1 cellular context compared by ENCODE assay signal in the genomic region with DNA sequence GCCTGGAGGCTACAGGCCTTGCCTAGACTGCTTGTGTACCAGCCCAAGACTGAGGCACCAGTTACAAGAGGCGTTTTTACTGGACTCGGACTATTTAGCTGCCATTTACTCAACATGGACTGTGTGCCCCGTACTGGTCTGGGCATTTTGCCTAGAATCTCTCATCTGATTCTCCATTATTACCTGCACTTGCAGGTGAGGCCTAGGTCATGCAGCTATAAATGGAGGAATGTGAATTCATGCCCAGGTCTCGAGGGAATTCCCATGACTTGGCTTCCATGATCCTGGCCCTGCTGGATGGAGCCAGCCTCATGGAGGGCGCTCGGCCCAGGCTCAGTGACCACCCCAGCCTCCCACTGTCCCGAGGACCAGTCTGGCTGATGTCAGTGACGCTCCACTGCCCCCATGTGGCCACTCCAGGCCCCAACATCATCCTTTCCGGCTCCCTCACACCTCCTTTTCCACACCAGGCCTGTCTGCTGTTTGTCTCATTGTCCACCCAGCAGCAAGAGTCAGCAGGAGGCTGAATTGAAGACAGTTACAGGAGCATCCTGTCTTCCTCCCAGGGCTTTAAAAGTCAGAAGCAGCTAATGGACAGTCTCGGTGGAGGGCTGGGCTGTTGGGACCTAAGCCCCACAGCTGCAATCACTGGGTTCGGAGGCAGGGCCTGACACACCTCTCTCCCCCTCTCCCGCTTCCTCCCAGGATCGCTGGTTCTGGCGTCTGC.
TF ChIP-seq lines count a peak whose summit lies in the region.

No MANE protein-coding gene starts in this region.

TF ChIP-seq in HepG2, 621 proteins besides CTCF, POLR2A, EP300 and RAD21 (continued from another document and continues in another):
- TF ChIP-seq, protein P1, sequence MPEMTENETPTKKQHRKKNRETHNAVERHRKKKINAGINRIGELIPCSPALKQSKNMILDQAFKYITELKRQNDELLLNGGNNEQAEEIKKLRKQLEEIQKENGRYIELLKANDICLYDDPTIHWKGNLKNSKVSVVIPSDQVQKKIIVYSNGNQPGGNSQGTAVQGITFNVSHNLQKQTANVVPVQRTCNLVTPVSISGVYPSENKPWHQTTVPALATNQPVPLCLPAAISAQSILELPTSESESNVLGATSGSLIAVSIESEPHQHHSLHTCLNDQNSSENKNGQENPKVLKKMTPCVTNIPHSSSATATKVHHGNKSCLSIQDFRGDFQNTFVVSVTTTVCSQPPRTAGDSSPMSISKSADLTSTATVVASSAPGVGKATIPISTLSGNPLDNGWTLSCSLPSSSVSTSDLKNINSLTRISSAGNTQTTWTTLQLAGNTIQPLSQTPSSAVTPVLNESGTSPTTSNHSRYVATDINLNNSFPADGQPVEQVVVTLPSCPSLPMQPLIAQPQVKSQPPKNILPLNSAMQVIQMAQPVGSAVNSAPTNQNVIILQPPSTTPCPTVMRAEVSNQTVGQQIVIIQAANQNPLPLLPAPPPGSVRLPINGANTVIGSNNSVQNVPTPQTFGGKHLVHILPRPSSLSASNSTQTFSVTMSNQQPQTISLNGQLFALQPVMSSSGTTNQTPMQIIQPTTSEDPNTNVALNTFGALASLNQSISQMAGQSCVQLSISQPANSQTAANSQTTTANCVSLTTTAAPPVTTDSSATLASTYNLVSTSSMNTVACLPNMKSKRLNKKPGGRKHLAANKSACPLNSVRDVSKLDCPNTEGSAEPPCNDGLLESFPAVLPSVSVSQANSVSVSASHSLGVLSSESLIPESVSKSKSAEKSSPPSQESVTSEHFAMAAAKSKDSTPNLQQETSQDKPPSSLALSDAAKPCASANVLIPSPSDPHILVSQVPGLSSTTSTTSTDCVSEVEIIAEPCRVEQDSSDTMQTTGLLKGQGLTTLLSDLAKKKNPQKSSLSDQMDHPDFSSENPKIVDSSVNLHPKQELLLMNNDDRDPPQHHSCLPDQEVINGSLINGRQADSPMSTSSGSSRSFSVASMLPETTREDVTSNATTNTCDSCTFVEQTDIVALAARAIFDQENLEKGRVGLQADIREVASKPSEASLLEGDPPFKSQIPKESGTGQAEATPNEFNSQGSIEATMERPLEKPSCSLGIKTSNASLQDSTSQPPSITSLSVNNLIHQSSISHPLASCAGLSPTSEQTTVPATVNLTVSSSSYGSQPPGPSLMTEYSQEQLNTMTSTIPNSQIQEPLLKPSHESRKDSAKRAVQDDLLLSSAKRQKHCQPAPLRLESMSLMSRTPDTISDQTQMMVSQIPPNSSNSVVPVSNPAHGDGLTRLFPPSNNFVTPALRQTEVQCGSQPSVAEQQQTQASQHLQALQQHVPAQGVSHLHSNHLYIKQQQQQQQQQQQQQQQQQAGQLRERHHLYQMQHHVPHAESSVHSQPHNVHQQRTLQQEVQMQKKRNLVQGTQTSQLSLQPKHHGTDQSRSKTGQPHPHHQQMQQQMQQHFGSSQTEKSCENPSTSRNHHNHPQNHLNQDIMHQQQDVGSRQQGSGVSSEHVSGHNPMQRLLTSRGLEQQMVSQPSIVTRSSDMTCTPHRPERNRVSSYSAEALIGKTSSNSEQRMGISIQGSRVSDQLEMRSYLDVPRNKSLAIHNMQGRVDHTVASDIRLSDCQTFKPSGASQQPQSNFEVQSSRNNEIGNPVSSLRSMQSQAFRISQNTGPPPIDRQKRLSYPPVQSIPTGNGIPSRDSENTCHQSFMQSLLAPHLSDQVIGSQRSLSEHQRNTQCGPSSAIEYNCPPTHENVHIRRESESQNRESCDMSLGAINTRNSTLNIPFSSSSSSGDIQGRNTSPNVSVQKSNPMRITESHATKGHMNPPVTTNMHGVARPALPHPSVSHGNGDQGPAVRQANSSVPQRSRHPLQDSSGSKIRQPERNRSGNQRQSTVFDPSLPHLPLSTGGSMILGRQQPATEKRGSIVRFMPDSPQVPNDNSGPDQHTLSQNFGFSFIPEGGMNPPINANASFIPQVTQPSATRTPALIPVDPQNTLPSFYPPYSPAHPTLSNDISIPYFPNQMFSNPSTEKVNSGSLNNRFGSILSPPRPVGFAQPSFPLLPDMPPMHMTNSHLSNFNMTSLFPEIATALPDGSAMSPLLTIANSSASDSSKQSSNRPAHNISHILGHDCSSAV (CRISPR knock-in tag; IDR thresholded peaks at IDR 0.05; ENCODE audit: borderline replicate concordance) = 0 out of 2 replicates have a peak, but pooled peaks have one; percentile 60
- TF ChIP-seq ZFP37 (CRISPR knock-in tag; IDR thresholded peaks at IDR 0.05; ENCODE audit: borderline replicate concordance) (0 out of 2 replicates have a peak, but pooled peaks have one; percentile 23), ZFP90 (CRISPR knock-in tag; IDR thresholded peaks at IDR 0.05; ENCODE audit: borderline replicate concordance) (0 out of 2 replicates have a peak, but pooled peaks have one; percentile 56), NRL (CRISPR knock-in tag; IDR thresholded peaks at IDR 0.05; ENCODE audit: borderline replicate concordance) (no peak), MED8 (CRISPR knock-in tag; IDR thresholded peaks at IDR 0.05; ENCODE audit: insufficient replicate concordance) (no peak), DPF2 (CRISPR knock-in tag; IDR thresholded peaks at IDR 0.05; ENCODE audit: borderline replicate concordance, low read depth) (no peak), FOXM1 (CRISPR knock-in tag; IDR thresholded peaks at IDR 0.05) (no peak), ELF1 (CRISPR knock-in tag; IDR thresholded peaks at IDR 0.05) (0 out of 2 replicates have a peak, but pooled peaks have one; percentile 26), ZNF788 (CRISPR knock-in tag; IDR thresholded peaks at IDR 0.05; ENCODE audit: borderline replicate concordance) (peak; percentile 56; the same call in 1 of the 2 replicates), ZNF431 (CRISPR knock-in tag; IDR thresholded peaks at IDR 0.05; ENCODE audit: borderline replicate concordance, low read depth) (no peak), PAWR (CRISPR knock-in tag; IDR thresholded peaks at IDR 0.05; ENCODE audit: borderline replicate concordance) (no peak), ZNF614 (CRISPR knock-in tag; IDR thresholded peaks at IDR 0.05; ENCODE audit: borderline replicate concordance) (0 out of 2 replicates have a peak, but pooled peaks have one; percentile 33), SALL2 (CRISPR knock-in tag; IDR thresholded peaks at IDR 0.05) (peak; percentile 75; the same call in 1 of the 2 replicates), TMF1 (CRISPR knock-in tag; IDR thresholded peaks at IDR 0.05; ENCODE audit: low read depth) (no peak), ZMYM3 (CRISPR knock-in tag; IDR thresholded peaks at IDR 0.05) (0 out of 2 replicates have a peak, but pooled peaks have one; percentile 4), MIXL1 (CRISPR knock-in tag; IDR thresholded peaks at IDR 0.05) (peak; percentile 74), TGIF2 (CRISPR knock-in tag; IDR thresholded peaks at IDR 0.05) (0 out of 2 replicates have a peak, but pooled peaks have one; percentile 9), GTF3A (CRISPR knock-in tag; conservative IDR thresholded peaks at IDR 0.05) (no peak), NCOA1 (CRISPR knock-in tag; IDR thresholded peaks at IDR 0.05) (no peak), TEAD3 (CRISPR knock-in tag; optimal IDR thresholded peaks at IDR 0.05; ENCODE audit: borderline replicate concordance) (peak; percentile 83), BORCS8-MEF2B (CRISPR knock-in tag; IDR thresholded peaks at IDR 0.05) (peak; percentile 69; the same call in 1 of the 2 replicates), ZNF460 (CRISPR knock-in tag; IDR thresholded peaks at IDR 0.05; ENCODE audit: borderline replicate concordance) (no peak), ZNF383 (CRISPR knock-in tag; IDR thresholded peaks at IDR 0.05; ENCODE audit: borderline replicate concordance) (peak; percentile 61; the same call in 1 of the 2 replicates), HNF4A (CRISPR knock-in tag; IDR thresholded peaks at IDR 0.05) (peak; percentile 68), FOSL2 (CRISPR knock-in tag; IDR thresholded peaks at IDR 0.05) (peak; percentile 44; the same call in 1 of the 2 replicates), CHD2 (IDR thresholded peaks at IDR 0.05; ENCODE audit: low read depth, low read length) (0 out of 2 replicates have a peak, but pooled peaks have one; percentile 26), CAMTA2 (CRISPR knock-in tag; IDR thresholded peaks at IDR 0.05; ENCODE audit: borderline replicate concordance) (0 out of 2 replicates have a peak, but pooled peaks have one; percentile 93), SPEN (CRISPR knock-in tag; IDR thresholded peaks at IDR 0.05; ENCODE audit: low read depth) (peak; percentile 26; the same call in 1 of the 2 replicates), PAX8 (CRISPR knock-in tag; IDR thresholded peaks at IDR 0.05; ENCODE audit: borderline replicate concordance) (0 out of 2 replicates have a peak, but pooled peaks have one; percentile 28), LCORL (IDR thresholded peaks at IDR 0.05) (no peak), LCORL (CRISPR knock-in tag; IDR thresholded peaks at IDR 0.05) (peak; percentile 87)
- TF ChIP-seq, protein P2, sequence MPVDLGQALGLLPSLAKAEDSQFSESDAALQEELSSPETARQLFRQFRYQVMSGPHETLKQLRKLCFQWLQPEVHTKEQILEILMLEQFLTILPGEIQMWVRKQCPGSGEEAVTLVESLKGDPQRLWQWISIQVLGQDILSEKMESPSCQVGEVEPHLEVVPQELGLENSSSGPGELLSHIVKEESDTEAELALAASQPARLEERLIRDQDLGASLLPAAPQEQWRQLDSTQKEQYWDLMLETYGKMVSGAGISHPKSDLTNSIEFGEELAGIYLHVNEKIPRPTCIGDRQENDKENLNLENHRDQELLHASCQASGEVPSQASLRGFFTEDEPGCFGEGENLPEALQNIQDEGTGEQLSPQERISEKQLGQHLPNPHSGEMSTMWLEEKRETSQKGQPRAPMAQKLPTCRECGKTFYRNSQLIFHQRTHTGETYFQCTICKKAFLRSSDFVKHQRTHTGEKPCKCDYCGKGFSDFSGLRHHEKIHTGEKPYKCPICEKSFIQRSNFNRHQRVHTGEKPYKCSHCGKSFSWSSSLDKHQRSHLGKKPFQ (CRISPR knock-in tag; IDR thresholded peaks at IDR 0.05; ENCODE audit: insufficient replicate concordance) = no peak
- TF ChIP-seq, protein P3, sequence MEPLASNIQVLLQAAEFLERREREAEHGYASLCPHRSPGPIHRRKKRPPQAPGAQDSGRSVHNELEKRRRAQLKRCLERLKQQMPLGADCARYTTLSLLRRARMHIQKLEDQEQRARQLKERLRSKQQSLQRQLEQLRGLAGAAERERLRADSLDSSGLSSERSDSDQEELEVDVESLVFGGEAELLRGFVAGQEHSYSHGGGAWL (CRISPR knock-in tag; IDR thresholded peaks at IDR 0.05) = no peak; the same call in 1 of the 2 replicates
- TF ChIP-seq, protein P4, sequence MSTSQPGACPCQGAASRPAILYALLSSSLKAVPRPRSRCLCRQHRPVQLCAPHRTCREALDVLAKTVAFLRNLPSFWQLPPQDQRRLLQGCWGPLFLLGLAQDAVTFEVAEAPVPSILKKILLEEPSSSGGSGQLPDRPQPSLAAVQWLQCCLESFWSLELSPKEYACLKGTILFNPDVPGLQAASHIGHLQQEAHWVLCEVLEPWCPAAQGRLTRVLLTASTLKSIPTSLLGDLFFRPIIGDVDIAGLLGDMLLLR (CRISPR knock-in tag; IDR thresholded peaks at IDR 0.05) = peak; percentile 81; the same call in 1 of the 2 replicates
- TF ChIP-seq, protein P5, sequence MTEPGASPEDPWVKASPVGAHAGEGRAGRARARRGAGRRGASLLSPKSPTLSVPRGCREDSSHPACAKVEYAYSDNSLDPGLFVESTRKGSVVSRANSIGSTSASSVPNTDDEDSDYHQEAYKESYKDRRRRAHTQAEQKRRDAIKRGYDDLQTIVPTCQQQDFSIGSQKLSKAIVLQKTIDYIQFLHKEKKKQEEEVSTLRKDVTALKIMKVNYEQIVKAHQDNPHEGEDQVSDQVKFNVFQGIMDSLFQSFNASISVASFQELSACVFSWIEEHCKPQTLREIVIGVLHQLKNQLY (CRISPR knock-in tag; IDR thresholded peaks at IDR 0.05) = no peak
- TF ChIP-seq, protein P6, sequence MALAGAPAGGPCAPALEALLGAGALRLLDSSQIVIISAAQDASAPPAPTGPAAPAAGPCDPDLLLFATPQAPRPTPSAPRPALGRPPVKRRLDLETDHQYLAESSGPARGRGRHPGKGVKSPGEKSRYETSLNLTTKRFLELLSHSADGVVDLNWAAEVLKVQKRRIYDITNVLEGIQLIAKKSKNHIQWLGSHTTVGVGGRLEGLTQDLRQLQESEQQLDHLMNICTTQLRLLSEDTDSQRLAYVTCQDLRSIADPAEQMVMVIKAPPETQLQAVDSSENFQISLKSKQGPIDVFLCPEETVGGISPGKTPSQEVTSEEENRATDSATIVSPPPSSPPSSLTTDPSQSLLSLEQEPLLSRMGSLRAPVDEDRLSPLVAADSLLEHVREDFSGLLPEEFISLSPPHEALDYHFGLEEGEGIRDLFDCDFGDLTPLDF (CRISPR knock-in tag; IDR thresholded peaks at IDR 0.05) = no peak
- TF ChIP-seq, protein P7, sequence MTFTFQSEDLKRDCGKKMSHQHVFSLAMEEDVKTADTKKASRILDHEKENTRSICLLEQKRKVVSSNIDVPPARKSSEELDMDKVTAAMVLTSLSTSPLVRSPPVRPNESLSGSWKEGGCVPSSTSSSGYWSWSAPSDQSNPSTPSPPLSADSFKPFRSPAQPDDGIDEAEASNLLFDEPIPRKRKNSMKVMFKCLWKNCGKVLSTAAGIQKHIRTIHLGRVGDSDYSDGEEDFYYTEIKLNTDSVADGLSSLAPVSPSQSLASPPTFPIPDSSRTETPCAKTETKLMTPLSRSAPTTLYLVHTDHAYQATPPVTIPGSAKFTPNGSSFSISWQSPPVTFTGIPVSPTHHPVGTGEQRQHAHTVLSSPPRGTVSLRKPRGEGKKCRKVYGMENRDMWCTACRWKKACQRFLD (CRISPR knock-in tag; IDR thresholded peaks at IDR 0.05; ENCODE audit: borderline replicate concordance) = no peak
- TF ChIP-seq, protein P8, sequence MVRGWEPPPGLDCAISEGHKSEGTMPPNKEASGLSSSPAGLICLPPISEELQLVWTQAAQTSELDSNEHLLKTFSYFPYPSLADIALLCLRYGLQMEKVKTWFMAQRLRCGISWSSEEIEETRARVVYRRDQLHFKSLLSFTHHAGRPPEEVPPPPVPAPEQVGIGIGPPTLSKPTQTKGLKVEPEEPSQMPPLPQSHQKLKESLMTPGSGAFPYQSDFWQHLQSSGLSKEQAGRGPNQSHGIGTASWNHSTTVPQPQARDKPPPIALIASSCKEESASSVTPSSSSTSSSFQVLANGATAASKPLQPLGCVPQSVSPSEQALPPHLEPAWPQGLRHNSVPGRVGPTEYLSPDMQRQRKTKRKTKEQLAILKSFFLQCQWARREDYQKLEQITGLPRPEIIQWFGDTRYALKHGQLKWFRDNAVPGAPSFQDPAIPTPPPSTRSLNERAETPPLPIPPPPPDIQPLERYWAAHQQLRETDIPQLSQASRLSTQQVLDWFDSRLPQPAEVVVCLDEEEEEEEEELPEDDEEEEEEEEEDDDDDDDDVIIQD (CRISPR knock-in tag; IDR thresholded peaks at IDR 0.05; ENCODE audit: low read depth) = peak; percentile 44; the same call in 1 of the 2 replicates
- TF ChIP-seq, protein P9, sequence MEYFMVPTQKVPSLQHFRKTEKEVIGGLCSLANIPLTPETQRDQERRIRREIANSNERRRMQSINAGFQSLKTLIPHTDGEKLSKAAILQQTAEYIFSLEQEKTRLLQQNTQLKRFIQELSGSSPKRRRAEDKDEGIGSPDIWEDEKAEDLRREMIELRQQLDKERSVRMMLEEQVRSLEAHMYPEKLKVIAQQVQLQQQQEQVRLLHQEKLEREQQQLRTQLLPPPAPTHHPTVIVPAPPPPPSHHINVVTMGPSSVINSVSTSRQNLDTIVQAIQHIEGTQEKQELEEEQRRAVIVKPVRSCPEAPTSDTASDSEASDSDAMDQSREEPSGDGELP (IDR thresholded peaks at IDR 0.05; ENCODE audit: borderline replicate concordance, low read depth) = peak; percentile 28; the same call in 1 of the 2 replicates
